Comparison of ENCODE assay signal across 8 cellular contexts in genomic region chr7:76417654-76418310, GRCh38. TPM values are rescaled to one million over a fixed set of nuclear protein-coding genes. Genes with fewer than 3 reads are reported as not detected.
DNase-seq lines count a peak whose midpoint lies in the region; ATAC-seq and TF ChIP-seq lines count a peak whose summit lies in the region.
"Not testable (repeated sequence)": the region's sequence is repeated elsewhere in the genome, so short reads cannot be mapped to it uniquely, and the experiment has no call there.
"Had no signal": no experiment of that assay in that cellular context is flagged by ENCODE, and none has a peak within 500 bp of the region (broad histone marks: within the 10 kb centered on the region; RNA-seq: fewer than 3 reads in every experiment).

No MANE protein-coding gene starts in this region.

- not testable (repeated sequence) for DNase-seq in WTC11 (ENCODE audit: low spot score); MCF 10A (ENCODE audit: unreplicated experiment)
- DNase-seq in natural killer cell treated with Interleukin-12 subunit alpha and Interleukin-12 subunit beta and Interleukin-15 and Interleukin-18, amount 100 ng/mL, for 72 hours (ENCODE audit: low spot score): peak; percentile 18

- not testable (repeated sequence) for H3K4me1 ChIP-seq in HEK293 (ENCODE audit: control insufficient read depth, insufficient read depth, low read length)

- not testable (repeated sequence) for TF ChIP-seq CTCF in HEK293 (tag by site-specific recombination; IDR thresholded peaks at IDR 0.05); WTC11 (IDR thresholded peaks at IDR 0.05); MCF 10A (IDR thresholded peaks at IDR 0.05; ENCODE audit: unreplicated experiment)

- CTCF ChIA-PET in HEK293 (lab: Yijun Ruan, JAX); WTC11 (lab: Charles Lee); MCF 10A (lab: Yijun Ruan, JAX): not testable (repeated sequence)

- H3K9me3 ChIP-seq in HEK293 (ENCODE audit: control insufficient read depth, insufficient read depth, low read depth, low read length): not testable (repeated sequence)

- not testable (repeated sequence) for H3K27ac ChIP-seq in HEK293 (ENCODE audit: extremely low read depth, low read depth, low read length)

- not testable (repeated sequence) for H3K4me3 ChIP-seq in HEK293 (ENCODE audit: low read depth, low read length)

- ATAC-seq in WTC11; natural killer cell treated with Interleukin-12 subunit alpha and Interleukin-12 subunit beta and Interleukin-15 and Interleukin-18, amount 100 ng/mL, for 72 hours: not testable (repeated sequence)

- intact Hi-C loops in MCF 10A (cut with micrococcal nuclease): not testable (repeated sequence)

- H3K9me3 Mint-ChIP-seq in WTC11; MCF 10A (ENCODE audit: unreplicated experiment); natural killer cell treated with Interleukin-12 subunit alpha and Interleukin-12 subunit beta and Interleukin-15 and Interleukin-18, amount 100 ng/mL, for 72 hours: not testable (repeated sequence)

- H3K36me3 ChIP-seq in HEK293 (ENCODE audit: control insufficient read depth in 2 of 2, insufficient read depth in 1 of 2, low read length in 2 of 2): not testable (repeated sequence)

- not testable (repeated sequence) for BruUV-seq in MCF 10A (replicated peaks; lab: Mats Ljungman, UMichigan)

- not testable (repeated sequence) for H3K27me3 Mint-ChIP-seq in WTC11 (ENCODE audit: low read depth); MCF 10A (ENCODE audit: insufficient read depth, unreplicated experiment); natural killer cell treated with Interleukin-12 subunit alpha and Interleukin-12 subunit beta and Interleukin-15 and Interleukin-18, amount 100 ng/mL, for 72 hours

- not testable (repeated sequence) for H3K36me3 Mint-ChIP-seq in WTC11; MCF 10A (ENCODE audit: insufficient read depth, unreplicated experiment); natural killer cell treated with Interleukin-12 subunit alpha and Interleukin-12 subunit beta and Interleukin-15 and Interleukin-18, amount 100 ng/mL, for 72 hours

- POLR2A ChIA-PET in HEK293 (lab: Yijun Ruan, JAX); WTC11 (lab: Charles Lee); MCF 10A (lab: Yijun Ruan, JAX): not testable (repeated sequence)

- not testable (repeated sequence) for H3K27ac Mint-ChIP-seq in WTC11; natural killer cell treated with Interleukin-12 subunit alpha and Interleukin-12 subunit beta and Interleukin-15 and Interleukin-18, amount 100 ng/mL, for 72 hours
- H3K27ac Mint-ChIP-seq in MCF 10A (ENCODE audit: low read depth, unreplicated experiment): peak overlapping the region; percentile 35

- not testable (repeated sequence) for H3K4me1 Mint-ChIP-seq in WTC11; MCF 10A (ENCODE audit: insufficient read depth, unreplicated experiment); natural killer cell treated with Interleukin-12 subunit alpha and Interleukin-12 subunit beta and Interleukin-15 and Interleukin-18, amount 100 ng/mL, for 72 hours (ENCODE audit: low read depth in 2 of 2)

- H3K4me3 Mint-ChIP-seq in WTC11; MCF 10A (ENCODE audit: unreplicated experiment); natural killer cell treated with Interleukin-12 subunit alpha and Interleukin-12 subunit beta and Interleukin-15 and Interleukin-18, amount 100 ng/mL, for 72 hours: not testable (repeated sequence)

TF ChIP-seq in HEK293, 187 proteins besides CTCF, POLR2A, EP300 and RAD21:
- TF ChIP-seq ZNF121 (tag by site-specific recombination; IDR thresholded peaks at IDR 0.05): peak; percentile 60

TF ChIP-seq in WTC11, 78 proteins besides CTCF, POLR2A, EP300 and RAD21:
- TF ChIP-seq ZNF121 (CRISPR knock-in tag; IDR thresholded peaks at IDR 0.05): peak; percentile 90

RNA-seq across cellular contexts. Expression of gene ZP3, which starts 7.0 kb away (rescaled TPM):
- total RNA-seq in WTC11 (2021) (1.8 to 9.3 TPM (median 3.3 TPM) in 3 replicates), MCF 10A (2022) (5.6 TPM in 2 replicates)
- total RNA-seq in natural killer cell treated with Interleukin-12 subunit alpha and Interleukin-12 subunit beta and Interleukin-15 and Interleukin-18, amount 100 ng/mL, for 72 hours: 1 to 10 TPM in 1 of 2 donors, under 1 TPM in 1; 0.39 to 8.4 TPM

RNA-seq across cellular contexts. Expression of gene SSC4D, which starts 8.3 kb away (rescaled TPM):
- total RNA-seq in WTC11 (2021) (18.1 to 27.9 TPM (median 24.4 TPM) in 3 replicates), MCF 10A (2022) (0.42 and 0.58 TPM in 2 replicates)
- total RNA-seq in natural killer cell treated with Interleukin-12 subunit alpha and Interleukin-12 subunit beta and Interleukin-15 and Interleukin-18, amount 100 ng/mL, for 72 hours: under 1 TPM; 0.24 to 0.47 TPM
- total RNA-seq: B cell; Calu3; CD4-positive, alpha-beta T cell; CD8-positive, alpha-beta T cell had no signal

RNA-seq across cellular contexts. Expression of gene DTX2, which starts 43.7 kb away (rescaled TPM):
- total RNA-seq in WTC11 (2021): 60.9 to 79.2 TPM (median 62.1 TPM) in 3 replicates
- 29.9 and 35.2 TPM in 2 replicates for total RNA-seq in MCF 10A (2022)
- total RNA-seq in natural killer cell treated with Interleukin-12 subunit alpha and Interleukin-12 subunit beta and Interleukin-15 and Interleukin-18, amount 100 ng/mL, for 72 hours: 10 to 100 TPM; 34.3 to 36.5 TPM

RNA-seq across cellular contexts. Expression of gene YWHAG, which starts 59.0 kb away (rescaled TPM):
- 192 to 201 TPM (median 200 TPM) in 3 replicates for total RNA-seq in WTC11 (2021)
- 177 and 178 TPM in 2 replicates for total RNA-seq in MCF 10A (2022)
- total RNA-seq in natural killer cell treated with Interleukin-12 subunit alpha and Interleukin-12 subunit beta and Interleukin-15 and Interleukin-18, amount 100 ng/mL, for 72 hours: 100 to 1,000 TPM; 115 to 154 TPM

Comparison
In these comparisons a context has a peak if more than half of its experiments do, and no peak if none do; other contexts are left out.
1. RNA of gene SSC4D, which starts 8.3 kb away (total RNA-seq): 18.1 to 27.9 TPM in WTC11; 0.42 to 0.58 TPM in MCF 10A and 0.24 to 0.47 TPM in natural killer cell treated with Interleukin-12 subunit alpha and Interleukin-12 subunit beta and Interleukin-15 and Interleukin-18, amount 100 ng/mL, for 72 hours; every median in the first group is over 10 times any median in the second.